Comparison of ENCODE assay signal across 20 cellular contexts in genomic region chr9:33858346-33858869, GRCh38. TPM values are rescaled to one million over a fixed set of nuclear protein-coding genes. Genes with fewer than 3 reads are reported as not detected.
DNase-seq lines count a peak whose midpoint lies in the region; ATAC-seq and TF ChIP-seq lines count a peak whose summit lies in the region.
"Had no signal": no experiment of that assay in that cellular context is flagged by ENCODE, and none has a peak within 500 bp of the region (broad histone marks: within the 10 kb centered on the region; RNA-seq: fewer than 3 reads in every experiment).

No MANE protein-coding gene starts in this region.

- H3K4me1 ChIP-seq in trophoblast cell (ENCODE audit: control insufficient read depth in 1 of 2, insufficient read depth in 2 of 2, low read length in 2 of 2) = peaks cover 0 to 2% of the 10 kb centered on the region in 2 experiments
- H3K4me1 ChIP-seq: SJSA1 had no signal

- H2BK120ac ChIP-seq in trophoblast cell (ENCODE audit: insufficient read depth, low read length, poor library complexity) = no peak overlapping the region

- H4K91ac ChIP-seq in trophoblast cell (ENCODE audit: low read depth, low read length) = no peak overlapping the region

- TF ChIP-seq CTCF in choroid plexus epithelial cell (conservative IDR thresholded peaks at IDR 0.05; ENCODE audit: low read depth, low read length) = no peak

- H3K9ac ChIP-seq in trophoblast cell (ENCODE audit: low read length) = no peak overlapping the region
- H3K9ac ChIP-seq: BLaER1 had no signal

- no peak overlapping the region for H4K8ac ChIP-seq in trophoblast cell (ENCODE audit: low read depth, low read length)

- ATAC-seq in GM21619 (IDR thresholded peaks at IDR 0.05; ENCODE audit: unreplicated experiment) = no peak
- ATAC-seq: GM23338 had no signal

- H3K14ac ChIP-seq in trophoblast cell (ENCODE audit: low read length) = no peak overlapping the region

- no peak overlapping the region for H2BK12ac ChIP-seq in trophoblast cell (ENCODE audit: low read length)

- peaks cover 8% of the 10 kb centered on the region for H3K79me2 ChIP-seq in trophoblast cell (ENCODE audit: control insufficient read depth, insufficient read depth, low read length, poor library complexity)

- no peak overlapping the region for H2AK5ac ChIP-seq in trophoblast cell (ENCODE audit: low read length)

- peaks cover 3 to 4% of the 10 kb centered on the region in 2 experiments for H3K36me3 ChIP-seq in trophoblast cell (ENCODE audit: control insufficient read depth in 1 of 2, insufficient read depth in 2 of 2, low read length in 2 of 2)
- no peaks in the 10 kb centered on the region for H3K36me3 ChIP-seq in H7 (replicated peaks; ENCODE audit: control insufficient read depth, insufficient read depth, low read length)
- H3K36me3 ChIP-seq: SJSA1 had no signal

- no peak overlapping the region for H2AFZ ChIP-seq in trophoblast cell (ENCODE audit: insufficient read depth, low read length, poor library complexity)
- H2AFZ ChIP-seq: GM23338 had no signal

- H3K4ac ChIP-seq in trophoblast cell (ENCODE audit: low read depth, low read length) = peak overlapping the region; percentile 83

- H3K18ac ChIP-seq in trophoblast cell (ENCODE audit: low read length) = no peak overlapping the region

- H3K9me3 ChIP-seq in trophoblast cell (ENCODE audit: insufficient read depth, low read depth, low read length) = no peaks in the 10 kb centered on the region
- H3K9me3 ChIP-seq: SJSA1, testis had no signal

- no CpG with 5 or more reads among the region's 3 CpGs for WGBS in trophoblast cell (ENCODE audit: extremely low coverage, insufficient coverage, insufficient read length)

- H3K23ac ChIP-seq in trophoblast cell (ENCODE audit: low read length) = no peak overlapping the region

- no peak overlapping the region for H4K12ac ChIP-seq in trophoblast cell (ENCODE audit: low read depth, low read length)

- no peak overlapping the region for H3K4me2 ChIP-seq in trophoblast cell (ENCODE audit: low read length)
- H3K4me2 ChIP-seq: BLaER1, GM23338 had no signal

- peak overlapping the region; percentile 34 for H3K27ac ChIP-seq in trophoblast cell (ENCODE audit: low read depth, low read length)
- H3K27ac ChIP-seq: BLaER1, SJSA1 had no signal

- H3K4me3 ChIP-seq in choroid plexus epithelial cell (ENCODE audit: low read depth, low read length) (no peak overlapping the region), trophoblast cell (ENCODE audit: low read depth, low read length) (no peak overlapping the region), H7 (ENCODE audit: insufficient read depth, low read depth, low read length) (no peak overlapping the region)
- H3K4me3 ChIP-seq: BLaER1, GM23338, SJSA1, testis had no signal

- no peaks in the 10 kb centered on the region for H3K27me3 ChIP-seq in trophoblast cell (ENCODE audit: insufficient read depth, low read length)
- H3K27me3 ChIP-seq in H7 (ENCODE audit: control insufficient read depth, insufficient read depth, low read length) = no peaks in the 10 kb centered on the region
- H3K27me3 ChIP-seq: BLaER1, SJSA1, testis had no signal

- H2BK5ac ChIP-seq in trophoblast cell (ENCODE audit: low read depth, low read length, poor library complexity) = no peak overlapping the region

- H3K79me1 ChIP-seq in trophoblast cell (ENCODE audit: low read length) = no peaks in the 10 kb centered on the region

- DNase-seq in ELR (ENCODE audit: low read depth) (peak; percentile 48), M059J (ENCODE audit: low read depth) (peak; percentile 80), choroid plexus epithelial cell (ENCODE audit: low read depth) (peak; percentile 52), trophoblast cell (no peak), H7 (no peak), kidney glomerular epithelial cell (lab: John Stamatoyannopoulos, UW) (no peak), NOMO-1 treated with dmso at 0.1 percent for 144 hours (lab: John Stamatoyannopoulos, UW; ENCODE audit: unreplicated experiment) (no peak)
- DNase-seq: activated CD4-positive, alpha-beta T cell treated with anti-CD3 and anti-CD28 coated beads for 48 hours; amygdala; foreskin fibroblast; left cardiac atrium; NCI-H1092; NCI-H2029 treated with DMSO at 0.1 percent for 48 hours; NCI-H524; stimulated activated CD4-positive, alpha-beta T cell treated with anti-CD3 and anti-CD28 coated beads, Interleukin-12 subunit alpha, Interleukin-12 subunit beta, amount 100 ng/mL, for 4 hours; testis had no signal

RNA-seq across cellular contexts. Expression of gene UBE2R2, which starts 41.4 kb away (rescaled TPM):
- total RNA-seq in M059J (2014; rRNA removed; shearing (Covaris generic)) = 21.4 and 31.9 TPM in 2 replicates
- polyA plus RNA-seq in trophoblast cell (2013) = 55.1 and 56.2 TPM in 2 replicates
- 28.2 and 32.3 TPM in 2 replicates for total RNA-seq in H7 (2014; rRNA removed; shearing (Covaris generic))

Comparison
In these comparisons a context has a peak if more than half of its experiments do, and no peak if none do; other contexts are left out.
1. DNase-seq: peak in ELR (single experiment), M059J (single experiment) and choroid plexus epithelial cell (single experiment); none in trophoblast cell (0 of 2), H7 (single experiment), kidney glomerular epithelial cell (single experiment) and NOMO-1 treated with dmso at 0.1 percent for 144 hours (single experiment).